1 cellular context compared by ENCODE assay signal in genomic region chr2:219331560-219332213, GRCh38.
A peak's percentile ranks its signal among the peaks of the same experiment; 100 is the strongest.
TF ChIP-seq lines count a peak whose summit lies in the region.

No MANE protein-coding gene starts in this region.

TF ChIP-seq in GM12878, 131 proteins besides CTCF, POLR2A, EP300 and RAD21:
- TF ChIP-seq DPF2 (IDR thresholded peaks at IDR 0.05) = no peak
- peak; percentile 83 for TF ChIP-seq REST (IDR thresholded peaks at IDR 0.05; ENCODE audit: low read depth, low read length)
- no peak for TF ChIP-seq RCOR1 (conservative IDR thresholded peaks at IDR 0.05; ENCODE audit: low read depth, low read length)
